In the genomic region with DNA sequence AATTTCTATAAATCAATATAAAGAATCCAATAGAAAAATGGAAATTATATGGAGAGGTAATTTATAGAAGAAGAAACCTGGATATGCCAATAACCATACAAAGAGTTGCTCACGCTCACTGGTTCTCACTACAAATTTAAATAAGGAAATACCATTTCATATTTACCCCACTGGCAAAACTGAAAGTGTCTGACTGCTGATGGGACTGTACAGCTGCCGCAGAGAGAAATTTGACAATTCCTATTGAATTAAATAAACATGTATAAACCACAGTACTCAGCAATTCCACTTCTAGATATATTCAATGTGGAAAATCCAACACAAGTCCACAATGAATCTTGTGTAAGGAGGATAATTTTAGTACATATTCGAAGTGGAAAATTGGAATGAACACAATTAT, we compare ENCODE assay signal across 29 cellular contexts.
"Had no signal": no experiment of that assay in that cellular context is flagged by ENCODE, and none has a peak within 500 bp of the region (broad histone marks: within the 10 kb centered on the region; RNA-seq: fewer than 3 reads in every experiment).

No MANE protein-coding gene starts in this region.

- H3K36me3 ChIP-seq: SJSA1 had no signal

- H3K27ac ChIP-seq: PC-9, SJSA1 had no signal

- DNase-seq: Kasumi-1, KBM-7, MM.1S, MV-4-11, NCI-H1092, NCI-H1105, NCI-H1417 treated with DMSO at 0.1 percent for 48 hours, NCI-H1436 treated with DMSO at 0.1 percent for 48 hours, NCI-H1694 treated with DMSO at 0.1 percent for 48 hours, NCI-H187 treated with DMSO at 0.1 percent for 48 hours, NCI-H2029, NCI-H2081, NCI-H2171 treated with DMSO at 0.1 percent for 48 hours, NCI-H226, NCI-H446 treated with DMSO at 0.1 percent for 48 hours, NCI-H510A, NCI-H524, NCI-H526, NCI-H69, NCI-H748 treated with DMSO at 0.1 percent for 48 hours, NCI-H82, PC-9, Right ventricle myocardium superior, RPMI8226, SHP77 treated with DMSO at 0.1 percent for 48 hours, SK-N-SH, SW 1271 had no signal

- H3K27me3 ChIP-seq: SJSA1 had no signal

- H3K9me3 ChIP-seq: SJSA1, SK-N-SH had no signal

- ATAC-seq: Panc1 had no signal

- H3K4me3 ChIP-seq: PC-9, SJSA1 had no signal
